Comparison of ENCODE assay signal across 15 cellular contexts in genomic region chr1:216984536-216984935, GRCh38.
A peak's percentile ranks its signal among the peaks of the same experiment; 100 is the strongest.
DNase-seq lines count a peak whose midpoint lies in the region; ATAC-seq and TF ChIP-seq lines count a peak whose summit lies in the region.
"Had no signal": no experiment of that assay in that cellular context is flagged by ENCODE, and none has a peak within 500 bp of the region (broad histone marks: within the 10 kb centered on the region; RNA-seq: fewer than 3 reads in every experiment).

No MANE protein-coding gene starts in this region.

- peak; percentile 25 to 86 for DNase-seq in HAP-1 (ENCODE audit: low spot score in 2 of 2)
- DNase-seq in RPMI8226: peak; percentile 83
- DNase-seq in neural progenitor cell (ENCODE audit: low spot score): peak; percentile 33
- no peak for DNase-seq in stimulated activated naive CD4-positive, alpha-beta T cell (lab: John Stamatoyannopoulos, UW)
- DNase-seq in activated CD8-positive, alpha-beta memory T cell treated with anti-CD3 and anti-CD28 coated beads, Interleukin-2, amount 50 U/mL, for 48 hours: no peak
- no peak for DNase-seq in naive thymus-derived CD8-positive, alpha-beta T cell
- DNase-seq: C1 segment of cervical spinal cord; Calu3; CD4-positive, alpha-beta memory T cell; COR-L47; DND-41; HCEC 1CT had no signal

- no peaks in the 10 kb centered on the region for H3F3A ChIP-seq in neural progenitor cell (ENCODE audit: low read depth)

- H3K9me3 ChIP-seq in HAP-1: no peaks in the 10 kb centered on the region
- no peaks in the 10 kb centered on the region for H3K9me3 ChIP-seq in neural progenitor cell (ENCODE audit: low read depth)

- no peak overlapping the region for H3K4me3 Mint-ChIP-seq in neural progenitor cell
- H3K4me3 Mint-ChIP-seq in naive thymus-derived CD8-positive, alpha-beta T cell: no peak overlapping the region
- H3K4me3 Mint-ChIP-seq: CD4-positive, alpha-beta memory T cell; GM23338 had no signal

- H3K36me3 ChIP-seq in HAP-1 (replicated peaks) (no peaks in the 10 kb centered on the region), KMS-11 (ENCODE audit: insufficient read depth) (no peaks in the 10 kb centered on the region), neural progenitor cell (no peaks in the 10 kb centered on the region)

- no peak overlapping the region; the same call in 1 of the 2 replicates for H3K4me2 ChIP-seq in KMS-11
- peak overlapping the region; percentile 24 for H3K4me2 ChIP-seq in neural progenitor cell
- H3K4me2 ChIP-seq: GM23338 had no signal

- no peaks in the 10 kb centered on the region for H3K36me3 Mint-ChIP-seq in neural progenitor cell
- H3K36me3 Mint-ChIP-seq in naive thymus-derived CD8-positive, alpha-beta T cell: peaks cover 0 to 6% (median 0%) of the 10 kb centered on the region in 3 donors
- H3K36me3 Mint-ChIP-seq: CD4-positive, alpha-beta memory T cell had no signal

- H3K9ac ChIP-seq in KMS-11 (no peak overlapping the region), neural progenitor cell (no peak overlapping the region)

- H3K4me3 ChIP-seq in HAP-1 (no peak overlapping the region), KMS-11 (IDR thresholded peaks at IDR 0.05; ENCODE audit: insufficient read depth, low read depth, low read length) (no peak overlapping the region), neural progenitor cell (no peak overlapping the region)
- H3K4me3 ChIP-seq: GM23338 had no signal

- H3K27ac ChIP-seq in KMS-11 (0 out of 2 replicates have a peak overlapping the region, but pooled peaks have one; percentile 9), neural progenitor cell (no peak overlapping the region)

- in situ Hi-C loops in HAP-1 (cut with MboI; ENCODE audit: low sequenced_read_pairs): no loop called here

- no peaks in the 10 kb centered on the region for H3K79me2 ChIP-seq in KMS-11 (ENCODE audit: insufficient read depth, low read depth)
- no peaks in the 10 kb centered on the region for H3K79me2 ChIP-seq in neural progenitor cell (ENCODE audit: low read depth)

- no peak overlapping the region for H2AFZ ChIP-seq in KMS-11 (ENCODE audit: low read depth)
- H2AFZ ChIP-seq in neural progenitor cell (replicated peaks): no peak overlapping the region
- H2AFZ ChIP-seq: GM23338 had no signal

- no peak for ATAC-seq in naive thymus-derived CD8-positive, alpha-beta T cell
- no peak for ATAC-seq in GM21825 (IDR thresholded peaks at IDR 0.05; ENCODE audit: unreplicated experiment)
- ATAC-seq: GM23338 had no signal

- no peaks in the 10 kb centered on the region for H3K27me3 Mint-ChIP-seq in neural progenitor cell (ENCODE audit: insufficient read depth, low read depth)
- no peaks in the 10 kb centered on the region for H3K27me3 Mint-ChIP-seq in naive thymus-derived CD8-positive, alpha-beta T cell
- H3K27me3 Mint-ChIP-seq: CD4-positive, alpha-beta memory T cell had no signal

- H4K20me1 ChIP-seq in KMS-11 (ENCODE audit: insufficient read depth): no peaks in the 10 kb centered on the region
- no peaks in the 10 kb centered on the region for H4K20me1 ChIP-seq in neural progenitor cell (ENCODE audit: low read depth)

- POLR2A ChIA-PET in naive thymus-derived CD8-positive, alpha-beta T cell (lab: Charles Lee): no interaction called here

- H3K9me3 Mint-ChIP-seq in neural progenitor cell: no peaks in the 10 kb centered on the region
- peaks cover 2 to 28% (median 6%) of the 10 kb centered on the region in 9 donors for H3K9me3 Mint-ChIP-seq in naive thymus-derived CD8-positive, alpha-beta T cell
- H3K9me3 Mint-ChIP-seq: GM23338 had no signal

- H3K4me1 Mint-ChIP-seq in neural progenitor cell: peaks cover 13% of the 10 kb centered on the region
- H3K4me1 Mint-ChIP-seq in naive thymus-derived CD8-positive, alpha-beta T cell: no peaks in the 10 kb centered on the region
- H3K4me1 Mint-ChIP-seq: CD4-positive, alpha-beta memory T cell had no signal

- TF ChIP-seq CTCF in KMS-11 (conservative IDR thresholded peaks at IDR 0.05; ENCODE audit: low read depth, low read length) (no peak), neural progenitor cell (IDR thresholded peaks at IDR 0.05) (no peak)

- H3K27me3 ChIP-seq in HAP-1 (ENCODE audit: low read depth) (no peaks in the 10 kb centered on the region), KMS-11 (ENCODE audit: insufficient read depth, low read depth) (no peaks in the 10 kb centered on the region), neural progenitor cell (no peaks in the 10 kb centered on the region)

- H3K27ac Mint-ChIP-seq in neural progenitor cell: no peak overlapping the region
- H3K27ac Mint-ChIP-seq in naive thymus-derived CD8-positive, alpha-beta T cell: no peak overlapping the region
- H3K27ac Mint-ChIP-seq: CD4-positive, alpha-beta memory T cell; GM23338 had no signal

- H3K4me1 ChIP-seq in HAP-1 (peaks cover 18% of the 10 kb centered on the region), KMS-11 (ENCODE audit: low read depth, poor library complexity, severe bottlenecking) (peaks cover 10% of the 10 kb centered on the region), neural progenitor cell (peaks cover 10% of the 10 kb centered on the region)

Comparison
In these comparisons a context has a peak if more than half of its experiments do, and no peak if none do; other contexts are left out.
1. DNase-seq: peak in HAP-1 (2 of 2), RPMI8226 (single experiment) and neural progenitor cell (single experiment); none in stimulated activated naive CD4-positive, alpha-beta T cell (0 of 6), activated CD8-positive, alpha-beta memory T cell treated with anti-CD3 and anti-CD28 coated beads, Interleukin-2, amount 50 U/mL, for 48 hours (single experiment) and naive thymus-derived CD8-positive, alpha-beta T cell (0 of 10).